In the genomic region with DNA sequence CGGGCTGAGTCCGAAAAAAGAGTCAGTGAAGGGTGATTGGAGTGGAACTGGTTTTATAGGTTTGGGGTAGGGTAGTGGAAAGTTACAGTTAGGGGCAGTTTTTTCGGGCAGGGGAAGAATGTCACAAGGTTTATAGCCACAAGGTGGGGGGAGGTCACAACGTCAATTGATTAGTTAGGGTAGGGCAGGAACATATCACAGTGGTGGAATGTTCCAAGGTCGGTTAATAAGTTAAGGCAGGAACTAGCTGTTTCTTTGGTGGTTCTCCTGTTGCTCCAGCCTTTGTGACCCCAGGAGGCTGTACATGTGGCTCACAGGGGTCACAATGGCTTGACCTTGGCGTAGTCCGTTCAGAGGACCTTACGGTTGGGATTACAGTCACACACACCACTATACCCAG, we compare ENCODE assay signal across 32 cellular contexts. TPM values are rescaled to one million over a fixed set of nuclear protein-coding genes. Genes with fewer than 3 reads are reported as not detected.
"Had no signal": no experiment of that assay in that cellular context is flagged by ENCODE, and none has a peak within 500 bp of the region (broad histone marks: within the 10 kb centered on the region; RNA-seq: fewer than 3 reads in every experiment).

No MANE protein-coding gene starts in this region.

- H3K4me1 ChIP-seq: colonic mucosa, esophagus squamous epithelium, gastrocnemius medialis, heart right ventricle, left ventricle myocardium inferior, lower lobe of right lung had no signal

- H3K4me3 ChIP-seq: colonic mucosa, dorsolateral prefrontal cortex, esophagus squamous epithelium, gastrocnemius medialis, heart right ventricle, left ventricle myocardium inferior, lower lobe of right lung, mucosa of descending colon had no signal

- ATAC-seq: effector memory CD8-positive, alpha-beta T cell; esophagus mucosa; gastrocnemius medialis; heart right ventricle; left cardiac atrium; lower lobe of right lung; mucosa of descending colon; naive thymus-derived CD4-positive, alpha-beta T cell had no signal

- H3K27ac Mint-ChIP-seq: effector memory CD8-positive, alpha-beta T cell; endodermal cell; mesothelial cell of epicardium; naive thymus-derived CD4-positive, alpha-beta T cell had no signal

- H3K27ac ChIP-seq: colonic mucosa, dorsolateral prefrontal cortex, epithelial cell of prostate, esophagus squamous epithelium, gastrocnemius medialis, heart right ventricle, left ventricle myocardium inferior, lower lobe of right lung had no signal

- H3K36me3 ChIP-seq: colonic mucosa, esophagus squamous epithelium, gastrocnemius medialis, heart right ventricle, left ventricle myocardium inferior, lower lobe of right lung had no signal

- H3K27me3 ChIP-seq: colonic mucosa had no signal

- DNase-seq: colonic mucosa; cortex of kidney; dermis blood vessel endothelial cell; dorsolateral prefrontal cortex; effector CD8-positive, alpha-beta T cell; effector memory CD8-positive, alpha-beta T cell; endodermal cell; erythroblast; esophagus squamous epithelium; foreskin fibroblast; foreskin melanocyte; gastrocnemius medialis; glutamatergic neuron; head of caudate nucleus; heart right ventricle; hippocampal formation; left cardiac atrium; left ventricle myocardium inferior; lower lobe of right lung; mesenchymal stem cell; mucosa of descending colon; naive thymus-derived CD4-positive, alpha-beta T cell had no signal

- H3K36me3 Mint-ChIP-seq: mesothelial cell of epicardium had no signal

- H3K4me3 Mint-ChIP-seq: effector memory CD8-positive, alpha-beta T cell; endodermal cell; mesothelial cell of epicardium; naive thymus-derived CD4-positive, alpha-beta T cell had no signal

- H3K9me3 Mint-ChIP-seq: effector memory CD8-positive, alpha-beta T cell; endodermal cell; mesothelial cell of epicardium; naive thymus-derived CD4-positive, alpha-beta T cell had no signal

- H3K4me1 Mint-ChIP-seq: endodermal cell; mesothelial cell of epicardium; naive thymus-derived CD4-positive, alpha-beta T cell had no signal

- H3K9me3 ChIP-seq: colonic mucosa, esophagus squamous epithelium, gastrocnemius medialis, left ventricle myocardium inferior, lower lobe of right lung, mucosa of descending colon had no signal

RNA-seq across cellular contexts. Expression of a gene that starts 20.3 kb away (rescaled TPM):
- total RNA-seq: chondrocyte; dermis blood vessel endothelial cell; dorsolateral prefrontal cortex; endodermal cell; esophagus mucosa; esophagus squamous epithelium; gastrocnemius medialis; glomerular endothelial cell; heart right ventricle; kidney epithelial cell; left cardiac atrium; left ventricle myocardium inferior; lower leg skin; lower lobe of right lung; lung microvascular endothelial cell; mesenteric fat pad; mesothelial cell of epicardium; mucosa of descending colon; naive thymus-derived CD4-positive, alpha-beta T cell had no signal
- polyA plus RNA-seq: heart right ventricle; keratinocyte; naive thymus-derived CD4-positive, alpha-beta T cell had no signal

RNA-seq across cellular contexts. Expression of a gene that starts 23.3 kb away (rescaled TPM):
- polyA plus RNA-seq: naive thymus-derived CD4-positive, alpha-beta T cell had no signal
